Comparison of ENCODE assay signal across 34 cellular contexts in genomic region chr1:3386603-3387002, GRCh38.
"Had no signal": no experiment of that assay in that cellular context is flagged by ENCODE, and none has a peak within 500 bp of the region (broad histone marks: within the 10 kb centered on the region; RNA-seq: fewer than 3 reads in every experiment).

No MANE protein-coding gene starts in this region.

- H3K27me3 ChIP-seq: MG63 had no signal

- H3K4me3 ChIP-seq: MG63 had no signal

- H3K36me3 ChIP-seq: MG63 had no signal

- H3K9me3 ChIP-seq: MG63 had no signal

- DNase-seq: Karpas-422, Kasumi-1, MG63, MM.1S, MV-4-11, NCI-H1048, NCI-H1092, NCI-H1092 treated with DMSO at 0.1 percent for 48 hours, NCI-H1105, NCI-H1105 treated with DMSO at 0.1 percent for 48 hours, NCI-H1417, NCI-H1417 treated with DMSO at 0.1 percent for 48 hours, NCI-H1436, NCI-H1436 treated with DMSO at 0.1 percent for 48 hours, NCI-H146, NCI-H1694, NCI-H1694 treated with DMSO at 0.1 percent for 48 hours, NCI-H187, NCI-H187 treated with DMSO at 0.1 percent for 48 hours, NCI-H1930, NCI-H2029, NCI-H2029 treated with DMSO at 0.1 percent for 48 hours, NCI-H2081, NCI-H2081 treated with DMSO at 0.1 percent for 48 hours, NCI-H2107, NCI-H2171, NCI-H2171 treated with DMSO at 0.1 percent for 48 hours, NCI-H2227 treated with DMSO at 0.1 percent for 48 hours, NCI-H226, NCI-H345, NCI-H446, NCI-H446 treated with DMSO at 0.1 percent for 48 hours, NCI-H510A, NCI-H510A treated with DMSO at 0.1 percent for 48 hours had no signal
